Comparison of ENCODE assay signal across 1 cellular context in genomic region chr2:88059979-88060906, GRCh38.
TF ChIP-seq lines count a peak whose summit lies in the region.

No MANE protein-coding gene starts in this region.

TF ChIP-seq in HepG2, 621 proteins besides CTCF, POLR2A, EP300 and RAD21 (continued from another document and continues in another):
- TF ChIP-seq ZFP37 (CRISPR knock-in tag; IDR thresholded peaks at IDR 0.05; ENCODE audit: borderline replicate concordance), result no peak
- no peak for TF ChIP-seq GZF1 (CRISPR knock-in tag; IDR thresholded peaks at IDR 0.05)
- TF ChIP-seq AKNA (CRISPR knock-in tag; IDR thresholded peaks at IDR 0.05; ENCODE audit: borderline replicate concordance), result no peak
- no peak for TF ChIP-seq ZNF530 (CRISPR knock-in tag; IDR thresholded peaks at IDR 0.05; ENCODE audit: low read depth)
- TF ChIP-seq, protein P1, sequence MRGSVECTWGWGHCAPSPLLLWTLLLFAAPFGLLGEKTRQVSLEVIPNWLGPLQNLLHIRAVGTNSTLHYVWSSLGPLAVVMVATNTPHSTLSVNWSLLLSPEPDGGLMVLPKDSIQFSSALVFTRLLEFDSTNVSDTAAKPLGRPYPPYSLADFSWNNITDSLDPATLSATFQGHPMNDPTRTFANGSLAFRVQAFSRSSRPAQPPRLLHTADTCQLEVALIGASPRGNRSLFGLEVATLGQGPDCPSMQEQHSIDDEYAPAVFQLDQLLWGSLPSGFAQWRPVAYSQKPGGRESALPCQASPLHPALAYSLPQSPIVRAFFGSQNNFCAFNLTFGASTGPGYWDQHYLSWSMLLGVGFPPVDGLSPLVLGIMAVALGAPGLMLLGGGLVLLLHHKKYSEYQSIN (CRISPR knock-in tag; IDR thresholded peaks at IDR 0.05; ENCODE audit: borderline replicate concordance), result no peak
- TF ChIP-seq RFXANK (CRISPR knock-in tag; IDR thresholded peaks at IDR 0.05), result no peak
- no peak for TF ChIP-seq ZNF660 (CRISPR knock-in tag; IDR thresholded peaks at IDR 0.05; ENCODE audit: borderline replicate concordance, low read depth)
- TF ChIP-seq UBTF (CRISPR knock-in tag; IDR thresholded peaks at IDR 0.05), result no peak
- TF ChIP-seq AGO2 (optimal IDR thresholded peaks at IDR 0.05; ENCODE audit: low read depth, low read length), result no peak
- no peak for TF ChIP-seq HNRNPH1 (optimal IDR thresholded peaks at IDR 0.05; ENCODE audit: low read depth, low read length)
- TF ChIP-seq, protein P2, sequence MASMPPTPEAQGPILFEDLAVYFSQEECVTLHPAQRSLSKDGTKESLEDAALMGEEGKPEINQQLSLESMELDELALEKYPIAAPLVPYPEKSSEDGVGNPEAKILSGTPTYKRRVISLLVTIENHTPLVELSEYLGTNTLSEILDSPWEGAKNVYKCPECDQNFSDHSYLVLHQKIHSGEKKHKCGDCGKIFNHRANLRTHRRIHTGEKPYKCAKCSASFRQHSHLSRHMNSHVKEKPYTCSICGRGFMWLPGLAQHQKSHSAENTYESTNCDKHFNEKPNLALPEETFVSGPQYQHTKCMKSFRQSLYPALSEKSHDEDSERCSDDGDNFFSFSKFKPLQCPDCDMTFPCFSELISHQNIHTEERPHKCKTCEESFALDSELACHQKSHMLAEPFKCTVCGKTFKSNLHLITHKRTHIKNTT (CRISPR knock-in tag; IDR thresholded peaks at IDR 0.05), result no peak
- TF ChIP-seq, protein P3, sequence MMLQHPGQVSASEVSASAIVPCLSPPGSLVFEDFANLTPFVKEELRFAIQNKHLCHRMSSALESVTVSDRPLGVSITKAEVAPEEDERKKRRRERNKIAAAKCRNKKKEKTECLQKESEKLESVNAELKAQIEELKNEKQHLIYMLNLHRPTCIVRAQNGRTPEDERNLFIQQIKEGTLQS (CRISPR knock-in tag; IDR thresholded peaks at IDR 0.05), result no peak
- TF ChIP-seq ZNF746 (CRISPR knock-in tag; IDR thresholded peaks at IDR 0.05), result no peak
- TF ChIP-seq JUNB (CRISPR knock-in tag; IDR thresholded peaks at IDR 0.05; ENCODE audit: borderline replicate concordance), result no peak; the same call in 1 of the 2 replicates
- 0 out of 2 replicates have a peak, but pooled peaks have one; percentile 57 for TF ChIP-seq ZBTB7B (CRISPR knock-in tag; IDR thresholded peaks at IDR 0.05)
- no peak for TF ChIP-seq ZNF772 (CRISPR knock-in tag; IDR thresholded peaks at IDR 0.05)
- TF ChIP-seq CENPBD1 (CRISPR knock-in tag; IDR thresholded peaks at IDR 0.05; ENCODE audit: borderline replicate concordance, low read depth), result no peak
- no peak for TF ChIP-seq CBX2 (IDR thresholded peaks at IDR 0.05; ENCODE audit: low read depth, low read length)
- no peak for TF ChIP-seq CBX2 (CRISPR knock-in tag; IDR thresholded peaks at IDR 0.05; ENCODE audit: low read depth)
- TF ChIP-seq MBD4 (IDR thresholded peaks at IDR 0.05; ENCODE audit: borderline replicate concordance, low read length), result no peak
- TF ChIP-seq STAG1 (CRISPR knock-in tag; IDR thresholded peaks at IDR 0.05), result peak; percentile 95
- TF ChIP-seq HNRNPUL1 (IDR thresholded peaks at IDR 0.05; ENCODE audit: low read depth, low read length), result no peak
- peak; percentile 68 for TF ChIP-seq HHEX (CRISPR knock-in tag; IDR thresholded peaks at IDR 0.05)
- TF ChIP-seq, protein P4, sequence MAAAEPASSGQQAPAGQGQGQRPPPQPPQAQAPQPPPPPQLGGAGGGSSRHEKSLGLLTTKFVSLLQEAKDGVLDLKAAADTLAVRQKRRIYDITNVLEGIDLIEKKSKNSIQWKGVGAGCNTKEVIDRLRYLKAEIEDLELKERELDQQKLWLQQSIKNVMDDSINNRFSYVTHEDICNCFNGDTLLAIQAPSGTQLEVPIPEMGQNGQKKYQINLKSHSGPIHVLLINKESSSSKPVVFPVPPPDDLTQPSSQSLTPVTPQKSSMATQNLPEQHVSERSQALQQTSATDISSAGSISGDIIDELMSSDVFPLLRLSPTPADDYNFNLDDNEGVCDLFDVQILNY (CRISPR knock-in tag; conservative IDR thresholded peaks at IDR 0.05), result no peak
- TF ChIP-seq, protein P5, sequence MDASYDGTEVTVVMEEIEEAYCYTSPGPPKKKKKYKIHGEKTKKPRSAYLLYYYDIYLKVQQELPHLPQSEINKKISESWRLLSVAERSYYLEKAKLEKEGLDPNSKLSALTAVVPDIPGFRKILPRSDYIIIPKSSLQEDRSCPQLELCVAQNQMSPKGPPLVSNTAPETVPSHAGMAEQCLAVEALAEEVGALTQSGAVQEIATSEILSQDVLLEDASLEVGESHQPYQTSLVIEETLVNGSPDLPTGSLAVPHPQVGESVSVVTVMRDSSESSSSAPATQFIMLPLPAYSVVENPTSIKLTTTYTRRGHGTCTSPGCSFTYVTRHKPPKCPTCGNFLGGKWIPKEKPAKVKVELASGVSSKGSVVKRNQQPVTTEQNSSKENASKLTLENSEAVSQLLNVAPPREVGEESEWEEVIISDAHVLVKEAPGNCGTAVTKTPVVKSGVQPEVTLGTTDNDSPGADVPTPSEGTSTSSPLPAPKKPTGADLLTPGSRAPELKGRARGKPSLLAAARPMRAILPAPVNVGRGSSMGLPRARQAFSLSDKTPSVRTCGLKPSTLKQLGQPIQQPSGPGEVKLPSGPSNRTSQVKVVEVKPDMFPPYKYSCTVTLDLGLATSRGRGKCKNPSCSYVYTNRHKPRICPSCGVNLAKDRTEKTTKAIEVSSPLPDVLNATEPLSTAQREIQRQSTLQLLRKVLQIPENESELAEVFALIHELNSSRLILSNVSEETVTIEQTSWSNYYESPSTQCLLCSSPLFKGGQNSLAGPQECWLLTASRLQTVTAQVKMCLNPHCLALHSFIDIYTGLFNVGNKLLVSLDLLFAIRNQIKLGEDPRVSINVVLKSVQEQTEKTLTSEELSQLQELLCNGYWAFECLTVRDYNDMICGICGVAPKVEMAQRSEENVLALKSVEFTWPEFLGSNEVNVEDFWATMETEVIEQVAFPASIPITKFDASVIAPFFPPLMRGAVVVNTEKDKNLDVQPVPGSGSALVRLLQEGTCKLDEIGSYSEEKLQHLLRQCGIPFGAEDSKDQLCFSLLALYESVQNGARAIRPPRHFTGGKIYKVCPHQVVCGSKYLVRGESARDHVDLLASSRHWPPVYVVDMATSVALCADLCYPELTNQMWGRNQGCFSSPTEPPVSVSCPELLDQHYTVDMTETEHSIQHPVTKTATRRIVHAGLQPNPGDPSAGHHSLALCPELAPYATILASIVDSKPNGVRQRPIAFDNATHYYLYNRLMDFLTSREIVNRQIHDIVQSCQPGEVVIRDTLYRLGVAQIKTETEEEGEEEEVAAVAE (CRISPR knock-in tag; IDR thresholded peaks at IDR 0.05; ENCODE audit: borderline replicate concordance), result no peak
- TF ChIP-seq KDM2A (CRISPR knock-in tag; IDR thresholded peaks at IDR 0.05; ENCODE audit: borderline replicate concordance, low read depth), result no peak
- TF ChIP-seq BORCS8-MEF2B (CRISPR knock-in tag; IDR thresholded peaks at IDR 0.05), result no peak
- TF ChIP-seq YEATS4 (CRISPR knock-in tag; IDR thresholded peaks at IDR 0.05; ENCODE audit: borderline replicate concordance), result peak; percentile 31; the same call in 1 of the 2 replicates
- no peak for TF ChIP-seq RFX1 (IDR thresholded peaks at IDR 0.05)
- TF ChIP-seq RXRB (CRISPR knock-in tag; IDR thresholded peaks at IDR 0.05; ENCODE audit: borderline replicate concordance), result peak; percentile 64
- TF ChIP-seq GMEB1 (CRISPR knock-in tag; IDR thresholded peaks at IDR 0.05; ENCODE audit: borderline replicate concordance), result no peak
- TF ChIP-seq THAP9 (CRISPR knock-in tag; IDR thresholded peaks at IDR 0.05; ENCODE audit: borderline replicate concordance), result no peak
- no peak for TF ChIP-seq NBN (conservative IDR thresholded peaks at IDR 0.05)
- TF ChIP-seq RBFOX2 (IDR thresholded peaks at IDR 0.05; ENCODE audit: low read depth, low read length), result no peak
- no peak for TF ChIP-seq ZNF619 (CRISPR knock-in tag; IDR thresholded peaks at IDR 0.05)
- TF ChIP-seq PREB (CRISPR knock-in tag; IDR thresholded peaks at IDR 0.05), result no peak
- TF ChIP-seq POLR2AphosphoS2 (IDR thresholded peaks at IDR 0.05; ENCODE audit: low read depth, low read length), result no peak
